In genomic region chr4:77473509-77473908, GRCh38 we compare ENCODE assay signal across 10 cellular contexts.
A peak's percentile ranks its signal among the peaks of the same experiment; 100 is the strongest.
DNase-seq lines count a peak whose midpoint lies in the region; ATAC-seq, FAIRE-seq and TF ChIP-seq lines count a peak whose summit lies in the region.
"Had no signal": no experiment of that assay in that cellular context is flagged by ENCODE, and none has a peak within 500 bp of the region (broad histone marks: within the 10 kb centered on the region; RNA-seq: fewer than 3 reads in every experiment).

No MANE protein-coding gene starts in this region.

- H3K4me1 ChIP-seq in adipocyte (ENCODE audit: control insufficient read depth, insufficient read depth, low read length): no peaks in the 10 kb centered on the region
- H3K4me1 ChIP-seq in HepG2 (ENCODE audit: insufficient read depth, low read length): no peaks in the 10 kb centered on the region

- DNase-seq in GM03348 (ENCODE audit: low spot score) (peak; percentile 14), adipocyte (ENCODE audit: low read depth) (peak; percentile 8), HepG2 (ENCODE audit: low spot score) (peak; percentile 18), midbrain (lab: John Stamatoyannopoulos, UW) (no peak)
- DNase-seq: NCI-H1105 treated with DMSO at 0.1 percent for 48 hours; stimulated activated CD4-positive, alpha-beta T cell treated with anti-CD3 and anti-CD28 coated beads, Interleukin-4, amount 100 ng/mL, for 24 hours had no signal

- TF ChIP-seq CTCF in HepG2 (CRISPR knock-in tag; IDR thresholded peaks at IDR 0.05): peak; percentile 60

- in situ Hi-C loops in HepG2 (cut with HindIII; ENCODE audit: extremely low pct_ligation_motif_present, low pct_unique_long_range_greater_than_20kb): no loop called here

- H3K27ac ChIP-seq in HepG2 (ENCODE audit: extremely low read length, insufficient read depth, low read length): no peak overlapping the region

- intact Hi-C loops in HepG2 (cut with micrococcal nuclease; ENCODE audit: unreplicated experiment): loop anchor here (2.0 kb wide), 1 partner anchor 89 kb away; no protein-coding TSS in a partner anchor

- CTCF ChIA-PET in HepG2 (lab: Yijun Ruan, JAX; ENCODE audit: low intra/inter-chr PET ratio, low total read pairs): interaction anchor here (1.4 kb wide), 1 partner anchor 88 kb away, joined by 5 read pairs; no protein-coding TSS in a partner anchor

- peak; percentile 60 for FAIRE-seq in HepG2 (lab: Jason Lieb, UNC)

- POLR2A ChIA-PET in HepG2 (lab: Yijun Ruan, JAX): no interaction called here

- TF ChIP-seq RAD21 in HepG2 (CRISPR knock-in tag; IDR thresholded peaks at IDR 0.05): no peak

- H3K36me3 ChIP-seq in adipocyte (ENCODE audit: control insufficient read depth, insufficient read depth, low read length, severe bottlenecking) (no peaks in the 10 kb centered on the region), HepG2 (replicated peaks in 1 of 2; ENCODE audit: control insufficient read depth in 1 of 2, insufficient read depth in 2 of 2, low read length in 2 of 2) (no peaks in the 10 kb centered on the region)

- no peak overlapping the region for H3K9ac ChIP-seq in adipocyte (ENCODE audit: low read length)
- no peak overlapping the region for H3K9ac ChIP-seq in HepG2 (ENCODE audit: insufficient read depth, low read depth, low read length)

- H3K27me3 ChIP-seq in adipocyte (replicated peaks; ENCODE audit: control insufficient read depth, insufficient read depth, low read length) (peaks cover 55% of the 10 kb centered on the region), HepG2 (ENCODE audit: control insufficient read depth in 1 of 2, insufficient read depth in 2 of 2, low read length in 2 of 2) (no peaks in the 10 kb centered on the region)

- WGBS in HepG2 (ENCODE audit: low lambda C conversion rate): 0% methylated on average over 1 of the region's 1 CpG

- TF ChIP-seq EP300 in HepG2 (IDR thresholded peaks at IDR 0.05; ENCODE audit: low read depth in 2 of 2, low read length in 2 of 2) (no peak), HepG2 (CRISPR knock-in tag; IDR thresholded peaks at IDR 0.05; ENCODE audit: borderline replicate concordance) (no peak)

- no peak for TF ChIP-seq POLR2A in HepG2 (IDR thresholded peaks at IDR 0.05; ENCODE audit: insufficient read depth in 1 of 2, low read depth in 2 of 2, low read length in 2 of 2)

- H3K9me3 ChIP-seq in adipocyte (ENCODE audit: control insufficient read depth, low read length): peaks cover 9% of the 10 kb centered on the region
- H3K9me3 ChIP-seq in HepG2 (ENCODE audit: low read length): no peaks in the 10 kb centered on the region

- H4K20me1 ChIP-seq in HepG2 (ENCODE audit: insufficient read depth, low read length): no peaks in the 10 kb centered on the region

- no peak overlapping the region for H2AFZ ChIP-seq in HepG2 (ENCODE audit: low read length)

- H3K4me3 ChIP-seq in adipocyte (ENCODE audit: low read length) (no peak overlapping the region), HepG2 (replicated peaks in 1 of 3; ENCODE audit: insufficient read depth in 1 of 3, low read depth in 2 of 3, low read length in 3 of 3) (no peak overlapping the region)

- no peak overlapping the region for H3K4me2 ChIP-seq in HepG2 (ENCODE audit: low read depth, low read length)

- BruUV-seq in HepG2 (replicated peaks; lab: Mats Ljungman, UMichigan): no TSS peak

- ATAC-seq in HG03103 (IDR thresholded peaks at IDR 0.05; ENCODE audit: low read depth, unreplicated experiment) (peak; percentile 65), HepG2 (peak; percentile 76), GM18909 (IDR thresholded peaks at IDR 0.05; ENCODE audit: poor library complexity, unreplicated experiment) (no peak), HG03520 (IDR thresholded peaks at IDR 0.05; ENCODE audit: unreplicated experiment) (no peak), HG02623 (IDR thresholded peaks at IDR 0.05; ENCODE audit: unreplicated experiment) (no peak)

- H3K79me2 ChIP-seq in HepG2 (ENCODE audit: insufficient read depth, low read length): no peaks in the 10 kb centered on the region

TF ChIP-seq in HepG2, 621 proteins besides CTCF, POLR2A, EP300 and RAD21:
- no peak for TF ChIP-seq ZXDC (CRISPR knock-in tag; IDR thresholded peaks at IDR 0.05)
- peak; percentile 32; the same call in 1 of the 2 replicates for TF ChIP-seq STAG1 (CRISPR knock-in tag; IDR thresholded peaks at IDR 0.05)
- no peak for TF ChIP-seq THAP11 (CRISPR knock-in tag; IDR thresholded peaks at IDR 0.05)

Comparison
In these comparisons a context has a peak if more than half of its experiments do, and no peak if none do; other contexts are left out.
1. ATAC-seq: peak in HG03103 (single experiment) and HepG2 (single experiment); none in GM18909 (single experiment), HG03520 (single experiment) and HG02623 (single experiment).